Comparison of ENCODE assay signal across 8 cellular contexts in genomic region chr7:44491229-44491628, GRCh38. TPM values are rescaled to one million over a fixed set of nuclear protein-coding genes. Genes with fewer than 3 reads are reported as not detected.
A peak's percentile ranks its signal among the peaks of the same experiment; 100 is the strongest.
DNase-seq lines count a peak whose midpoint lies in the region; ATAC-seq and TF ChIP-seq lines count a peak whose summit lies in the region.

No MANE protein-coding gene starts in this region.

- H3K9me3 ChIP-seq in H9 (ENCODE audit: control insufficient read depth, low read depth, low read length): no peaks in the 10 kb centered on the region
- H3K9me3 ChIP-seq in T-helper 17 cell (ENCODE audit: control insufficient read depth, low read length, poor library complexity, severe bottlenecking): no peaks in the 10 kb centered on the region
- H3K9me3 ChIP-seq in skeletal muscle tissue (ENCODE audit: control insufficient read depth in 3 of 3, low read length in 3 of 3): no peaks in the 10 kb centered on the region

- H2BK15ac ChIP-seq in H9 (ENCODE audit: low read depth, low read length): no peak overlapping the region

- H3K79me1 ChIP-seq in H9 (ENCODE audit: insufficient read depth, low read depth, low read length, poor library complexity, severe bottlenecking): peaks cover 6% of the 10 kb centered on the region

- H2AFZ ChIP-seq in H9 (ENCODE audit: low read length): no peak overlapping the region

- H3K9ac ChIP-seq in H9 (ENCODE audit: extremely low read depth, insufficient read length, low read length): peak overlapping the region; percentile 68
- peak overlapping the region; percentile 89 to 94 (median 93) for H3K9ac ChIP-seq in skeletal muscle tissue (ENCODE audit: low read depth in 1 of 3, low read length in 3 of 3)

- no peaks in the 10 kb centered on the region for H3K9me3 Mint-ChIP-seq in H9

- no peak overlapping the region for H2AK5ac ChIP-seq in H9 (ENCODE audit: insufficient read length, low read length)

- H3K36me3 ChIP-seq in skeletal muscle tissue (ENCODE audit: control insufficient read depth in 3 of 3, insufficient read depth in 3 of 3, low read length in 3 of 3): no peaks in the 10 kb centered on the region

- H3K4me3 Mint-ChIP-seq in H9 (peak overlapping the region; percentile 78 to 86), T-helper 17 cell (peak overlapping the region; percentile 90)

- WGBS in H9 (ENCODE audit: extremely low coverage, insufficient read length, low lambda C conversion rate): no CpG with 5 or more reads among the region's 3 CpGs

- peaks cover 0 to 8% (median 6%) of the 10 kb centered on the region in 3 experiments; a peak in 5 of 7 replicates for H3K36me3 Mint-ChIP-seq in H9 (ENCODE audit: insufficient read depth in 1 of 3, low read depth in 3 of 3)
- peaks cover 3% of the 10 kb centered on the region for H3K36me3 Mint-ChIP-seq in T-helper 17 cell (ENCODE audit: low read depth)

- no peak overlapping the region for H2BK120ac ChIP-seq in H9 (ENCODE audit: low read depth, low read length, poor library complexity, severe bottlenecking)

- H3K23me2 ChIP-seq in H9 (ENCODE audit: insufficient read length, low read depth, low read length, poor library complexity, severe bottlenecking): no peaks in the 10 kb centered on the region

- no peaks in the 10 kb centered on the region for H4K20me1 ChIP-seq in H9 (ENCODE audit: control insufficient read depth, insufficient read depth, insufficient read length)

- H3K4me1 Mint-ChIP-seq in H9 (peaks cover 18 to 23% of the 10 kb centered on the region in 2 experiments), T-helper 17 cell (peaks cover 37% of the 10 kb centered on the region)

- H3K4me3 ChIP-seq in foreskin fibroblast (ENCODE audit: low read depth in 1 of 2, low read length in 2 of 2): peak overlapping the region; percentile 93 to 97
- H3K4me3 ChIP-seq in skeletal muscle tissue (ENCODE audit: low read length in 3 of 3): peak overlapping the region; percentile 94 to 96 (median 95)

- no peak overlapping the region for H3K23ac ChIP-seq in H9 (ENCODE audit: insufficient read length, low read depth, low read length)

- no peak overlapping the region for H2BK5ac ChIP-seq in H9 (ENCODE audit: insufficient read length, low read length)

- H3K14ac ChIP-seq in H9 (ENCODE audit: insufficient read depth, low read length): no peak overlapping the region

- H3K4me1 ChIP-seq in H9 (ENCODE audit: insufficient read depth, low read length) (peaks cover 5% of the 10 kb centered on the region; the same call in 1 of the 2 replicates), skeletal muscle tissue (ENCODE audit: control insufficient read depth in 3 of 3, insufficient read depth in 3 of 3, low read length in 3 of 3) (peaks cover 16 to 33% (median 28%) of the 10 kb centered on the region in 3 donors)

- H4K8ac ChIP-seq in H9 (replicated peaks; ENCODE audit: insufficient read length, low read depth, low read length): no peak overlapping the region

- peaks cover 11% of the 10 kb centered on the region; the same call in 1 of the 2 replicates for H3K79me2 ChIP-seq in H9 (ENCODE audit: insufficient read depth, low read length)

- H2BK12ac ChIP-seq in H9 (ENCODE audit: insufficient read length, low read depth, low read length): no peak overlapping the region

- H2BK20ac ChIP-seq in H9 (ENCODE audit: low read depth, low read length, poor library complexity, severe bottlenecking): no peak overlapping the region

- no peak overlapping the region for H3T11ph ChIP-seq in H9 (ENCODE audit: low read length)

- no peak overlapping the region for H3K4ac ChIP-seq in H9 (ENCODE audit: low read depth, low read length)

- peak overlapping the region; percentile 89 to 97 (median 97); a peak in 6 of 7 replicates for H3K27ac Mint-ChIP-seq in H9
- H3K27ac Mint-ChIP-seq in T-helper 17 cell: peak overlapping the region; percentile 97

- TF ChIP-seq CTCF in H9 (conservative IDR thresholded peaks at IDR 0.05) (no peak), foreskin fibroblast (IDR thresholded peaks at IDR 0.05; ENCODE audit: low read depth, low read length) (no peak)

- H3K27ac ChIP-seq in H9 (ENCODE audit: insufficient read length, low read depth, low read length) (peak overlapping the region; percentile 36), skeletal muscle tissue (ENCODE audit: low read depth, low read length) (peak overlapping the region; percentile 97)

- ATAC-seq in T-helper 17 cell (no peak), HG03378 (IDR thresholded peaks at IDR 0.05; ENCODE audit: unreplicated experiment) (no peak), GM21528 (IDR thresholded peaks at IDR 0.05; ENCODE audit: low FRiP score, unreplicated experiment) (no peak)

- peak overlapping the region; percentile 67 for H3K4me2 ChIP-seq in H9 (ENCODE audit: insufficient read depth, insufficient read length, low read length)

- DNase-seq in H9 (no peak), T-helper 17 cell (no peak), foreskin fibroblast (no peak), HPDE6-E6E7 (ENCODE audit: extremely low spot score) (no peak)
- DNase-seq in activated CD4-positive, alpha-beta T cell treated with anti-CD3 and anti-CD28 coated beads, Interleukin-2, amount 50 U/mL, for 1 hour: no peak

- H3K18ac ChIP-seq in H9 (ENCODE audit: insufficient read length, low read depth, low read length): no peak overlapping the region

- H4K5ac ChIP-seq in H9 (ENCODE audit: insufficient read length, low read depth, low read length): no peak overlapping the region

- no peaks in the 10 kb centered on the region for H3K27me3 ChIP-seq in H9 (ENCODE audit: insufficient read depth, low read length)
- no peaks in the 10 kb centered on the region for H3K27me3 ChIP-seq in skeletal muscle tissue (ENCODE audit: control insufficient read depth in 3 of 3, insufficient read depth in 3 of 3, low read length in 3 of 3)

- peaks cover 1% of the 10 kb centered on the region; the same call in 1 of the 2 replicates for H3K27me3 Mint-ChIP-seq in H9 (ENCODE audit: low read depth)
- peaks cover 5% of the 10 kb centered on the region for H3K27me3 Mint-ChIP-seq in T-helper 17 cell

- H3K56ac ChIP-seq in H9 (ENCODE audit: insufficient read length, low read depth, low read length): no peak overlapping the region

- H4K91ac ChIP-seq in H9 (ENCODE audit: insufficient read length, low read depth, low read length): no peak overlapping the region

RNA-seq across cellular contexts. Expression of gene NUDCD3, which starts 0.8 kb away (rescaled TPM):
- 71.9 and 85.9 TPM in 2 replicates for total RNA-seq in H9 (2021)
- total RNA-seq in T-helper 17 cell: 10 to 100 TPM; 61.4 to 69.2 TPM
- 59.5 TPM for total RNA-seq in skeletal muscle tissue

RNA-seq across cellular contexts. Expression of gene NPC1L1, which starts 49.9 kb away (rescaled TPM):
- total RNA-seq in H9 (2021) (0.07 and 0.11 TPM in 2 replicates), T-helper 17 cell (under 1 TPM in 1 of 2 donors, not detected in 1; 0.08 TPM), skeletal muscle tissue (not detected)
